Comparison of ENCODE assay signal across 18 cellular contexts in the genomic region with DNA sequence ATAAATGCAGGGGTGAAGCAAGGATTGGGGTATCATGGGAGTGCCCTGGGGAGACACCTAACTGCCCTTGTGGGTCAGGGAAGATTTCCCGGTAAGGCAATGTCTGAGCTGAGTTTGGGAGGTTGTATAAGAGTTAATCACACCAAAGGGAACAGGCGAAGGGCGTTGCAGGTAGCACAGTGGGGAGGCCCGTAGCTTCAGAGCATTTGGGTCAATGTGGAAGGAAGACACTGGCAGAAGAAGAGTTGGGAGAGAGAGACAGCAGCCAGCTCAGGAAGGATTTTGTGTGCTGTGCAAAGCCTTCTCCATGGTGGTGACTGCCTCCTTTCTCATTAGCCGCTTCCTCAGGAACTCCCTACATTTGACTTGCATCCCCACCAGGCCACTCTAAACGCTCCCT.
"Had no signal": no experiment of that assay in that cellular context is flagged by ENCODE, and none has a peak within 500 bp of the region (broad histone marks: within the 10 kb centered on the region; RNA-seq: fewer than 3 reads in every experiment).

No MANE protein-coding gene starts in this region.

- ATAC-seq: K562 had no signal

- DNase-seq: Kasumi-1, MM.1S, NCI-H1092 treated with DMSO at 0.1 percent for 48 hours, NCI-H1436, NCI-H187, NCI-H2029, NCI-H2081 treated with DMSO at 0.1 percent for 48 hours, NCI-H2171, NCI-H226, NCI-H446, NCI-H510A, NCI-H524 treated with DMSO at 0.1 percent for 48 hours, NCI-H69, NCI-H774, Right ventricle myocardium superior, RPMI8226, SIG-M5 had no signal
